In genomic region chr2:120398051-120398960, GRCh38 we compare ENCODE assay signal across 13 cellular contexts. TPM values are rescaled to one million over a fixed set of nuclear protein-coding genes. Genes with fewer than 3 reads are reported as not detected.
A peak's percentile ranks its signal among the peaks of the same experiment; 100 is the strongest.
DNase-seq lines count a peak whose midpoint lies in the region; ATAC-seq and TF ChIP-seq lines count a peak whose summit lies in the region.
"Had no signal": no experiment of that assay in that cellular context is flagged by ENCODE, and none has a peak within 500 bp of the region (broad histone marks: within the 10 kb centered on the region; RNA-seq: fewer than 3 reads in every experiment).

No MANE protein-coding gene starts in this region.

- peaks cover 10% of the 10 kb centered on the region for H3K9me3 Mint-ChIP-seq in Caco-2 (ENCODE audit: unreplicated experiment)
- H3K9me3 Mint-ChIP-seq: stimulated activated naive B cell treated with anti-CD40 and anti-IgM and Interleukin-4, amounts not matched to agents 10 μg/mL and 1 μg/mL and 100 μg/mL, for 72 hours had no signal

- TF ChIP-seq RAD21 in IMR-90 (IDR thresholded peaks at IDR 0.05; ENCODE audit: low read length), result no peak

- 0 out of 2 replicates have a peak, but pooled peaks cover under 1% of the 10 kb centered on the region for H3K9me1 ChIP-seq in IMR-90 (ENCODE audit: insufficient read depth, low read length)

- H2AK5ac ChIP-seq in IMR-90 (ENCODE audit: low read depth, low read length), result no peak overlapping the region

- H2BK15ac ChIP-seq in IMR-90 (ENCODE audit: low read depth, low read length), result no peak overlapping the region

- WGBS in IMR-90 (ENCODE audit: extremely low coverage in 2 of 2, insufficient read length in 1 of 2), 2 experiments, result 62% methylated on average over 6 of the region's 16 CpGs; no CpG with 5 or more reads in 1 of the 2 experiments

- no peak overlapping the region for H2BK5ac ChIP-seq in IMR-90 (ENCODE audit: low read depth, low read length, poor library complexity, severe bottlenecking)

- H3K4me3 ChIP-seq in Caco-2 (ENCODE audit: low read depth, low read length) (no peak overlapping the region), IMR-90 (ENCODE audit: insufficient read depth, low read depth, low read length) (no peak overlapping the region), epithelial cell of esophagus (ENCODE audit: low read length) (no peak overlapping the region)
- H3K4me3 ChIP-seq: colonic mucosa, gastrocnemius medialis had no signal

- dilution Hi-C loops in IMR-90 (cut with HindIII; ENCODE audit: low sequenced_read_pairs, unreplicated experiment), result no loop called here

- no peaks in the 10 kb centered on the region for H3K36me3 ChIP-seq in Caco-2 (ENCODE audit: control insufficient read depth, insufficient read depth, low read length)
- H3K36me3 ChIP-seq in IMR-90 (ENCODE audit: control insufficient read depth, insufficient read depth, low read length), result no peaks in the 10 kb centered on the region
- H3K36me3 ChIP-seq: colonic mucosa, gastrocnemius medialis had no signal

- peaks cover 79% of the 10 kb centered on the region for H3K4me1 ChIP-seq in Caco-2
- H3K4me1 ChIP-seq in IMR-90 (ENCODE audit: control insufficient read depth, insufficient read depth, low read length), result peaks cover 7% of the 10 kb centered on the region; the same call in 1 of the 2 replicates
- H3K4me1 ChIP-seq: colonic mucosa, gastrocnemius medialis had no signal

- H3K14ac ChIP-seq in IMR-90 (replicated peaks; ENCODE audit: low read depth, low read length), result no peak overlapping the region

- peaks cover 13% of the 10 kb centered on the region for H3K36me3 Mint-ChIP-seq in Caco-2 (ENCODE audit: insufficient read depth, unreplicated experiment)
- H3K36me3 Mint-ChIP-seq: stimulated activated naive B cell treated with anti-CD40 and anti-IgM and Interleukin-4, amounts not matched to agents 10 μg/mL and 1 μg/mL and 100 μg/mL, for 72 hours had no signal

- no peak overlapping the region for H4K91ac ChIP-seq in IMR-90 (ENCODE audit: insufficient read depth, low read depth, low read length)

- no peaks in the 10 kb centered on the region for H3K79me1 ChIP-seq in IMR-90 (ENCODE audit: low read depth in 1 of 2, low read length in 2 of 2)

- no peak overlapping the region for H2BK120ac ChIP-seq in IMR-90 (ENCODE audit: low read depth, low read length)

- H3K27me3 ChIP-seq in Caco-2 (replicated peaks; ENCODE audit: control insufficient read depth, insufficient read depth, low read length) (no peaks in the 10 kb centered on the region), IMR-90 (ENCODE audit: control insufficient read depth, insufficient read depth, low read length) (peaks cover 52% of the 10 kb centered on the region)
- H3K27me3 ChIP-seq: colonic mucosa, gastrocnemius medialis had no signal

- no peak overlapping the region for H3K56ac ChIP-seq in IMR-90 (ENCODE audit: extremely low read depth, insufficient read depth, low read length)

- DNase-seq in Caco-2 (peak; percentile 77 to 85), IMR-90 (peak; percentile 58), epithelial cell of esophagus (ENCODE audit: low read depth) (peak; percentile 37), renal cortical epithelial cell (ENCODE audit: low read depth) (peak; percentile 64), occipital lobe (lab: John Stamatoyannopoulos, UW) (no peak), RKO (ENCODE audit: low spot score) (no peak)
- DNase-seq: colonic mucosa; gastrocnemius medialis; NCI-H226; stimulated activated naive B cell treated with anti-CD40 and anti-IgM and Interleukin-4, amounts not matched to agents 10 μg/mL and 1 μg/mL and 100 μg/mL, for 72 hours had no signal

- H3K27ac Mint-ChIP-seq in Caco-2 (ENCODE audit: unreplicated experiment), result peak overlapping the region; percentile 96
- H3K27ac Mint-ChIP-seq: stimulated activated naive B cell treated with anti-CD40 and anti-IgM and Interleukin-4, amounts not matched to agents 10 μg/mL and 1 μg/mL and 100 μg/mL, for 72 hours had no signal

- ATAC-seq in IMR-90 (ENCODE audit: low read depth) (peak; percentile 77), HG03439 (IDR thresholded peaks at IDR 0.05; ENCODE audit: unreplicated experiment) (no peak)
- ATAC-seq: gastrocnemius medialis; Right ventricle myocardium inferior; stimulated activated naive B cell treated with anti-CD40 and anti-IgM and Interleukin-4, amounts not matched to agents 10 μg/mL and 1 μg/mL and 100 μg/mL, for 72 hours had no signal

- H3K4me3 Mint-ChIP-seq in Caco-2 (ENCODE audit: unreplicated experiment), result peak overlapping the region; percentile 7

- H4K5ac ChIP-seq in IMR-90 (ENCODE audit: low read depth, low read length), result no peak overlapping the region

- H3K4ac ChIP-seq in IMR-90 (ENCODE audit: low read depth, low read length), result no peak overlapping the region

- H2AFZ ChIP-seq in IMR-90 (replicated peaks; ENCODE audit: low read length, poor library complexity), result no peak overlapping the region

- no peak overlapping the region for H2AK9ac ChIP-seq in IMR-90 (replicated peaks; ENCODE audit: low read depth, low read length, poor library complexity)

- no peak for TF ChIP-seq CTCF in Caco-2 (IDR thresholded peaks at IDR 0.05; ENCODE audit: insufficient read depth in 1 of 2, low read depth in 1 of 2, low read length in 1 of 2, severe bottlenecking in 1 of 2, unreplicated experiment in 1 of 2)
- no peak for TF ChIP-seq CTCF in IMR-90 (conservative IDR thresholded peaks at IDR 0.05; ENCODE audit: low read depth, low read length)
- TF ChIP-seq CTCF in epithelial cell of esophagus (IDR thresholded peaks at IDR 0.05; ENCODE audit: insufficient read depth, low read depth, low read length, missing control alignments), result no peak

- no peak overlapping the region for H3K4me2 ChIP-seq in IMR-90 (ENCODE audit: low read depth, low read length)

- 0 out of 2 replicates have a peak, but pooled peaks cover 3% of the 10 kb centered on the region for H4K20me1 ChIP-seq in IMR-90 (ENCODE audit: insufficient read depth, low read length)

- H3K9me3 ChIP-seq in Caco-2 (no peaks in the 10 kb centered on the region), IMR-90 (ENCODE audit: control insufficient read depth, insufficient read depth, low read length) (peaks cover 1% of the 10 kb centered on the region; the same call in 1 of the 2 replicates)
- H3K9me3 ChIP-seq: colonic mucosa, gastrocnemius medialis had no signal

- no peak overlapping the region for H2BK20ac ChIP-seq in IMR-90 (ENCODE audit: low read depth, low read length)

- H3K9ac ChIP-seq in IMR-90 (ENCODE audit: low read depth, low read length), result no peak overlapping the region

- CTCF ChIA-PET in Caco-2 (lab: Charles Lee), result interaction anchor here (1.4 to 1.9 kb wide), 2 partner anchors 55 to 67 kb away, joined by 4 to 6 read pairs; no protein-coding TSS in a partner anchor
- CTCF ChIA-PET in IMR-90 (lab: Yijun Ruan, JAX), result no interaction called here

- BruUV-seq in Caco-2 (replicated peaks; lab: Mats Ljungman, UMichigan) (TSS peak; percentile 87), IMR-90 (replicated peaks; lab: Mats Ljungman, UMichigan) (no TSS peak)

- no peak overlapping the region for H4K8ac ChIP-seq in IMR-90 (ENCODE audit: low read depth in 2 of 2, low read length in 2 of 2)

- in situ Hi-C loops in IMR-90 (cut with MboI; ENCODE audit: low sequenced_read_pairs), result no loop called here

- POLR2A ChIA-PET in Caco-2 (lab: Charles Lee), result interaction anchor here (1.4 kb wide), 1 partner anchor 39 kb away, joined by 3 read pairs; no protein-coding TSS in a partner anchor
- POLR2A ChIA-PET in IMR-90 (lab: Charles Lee; ENCODE audit: unreplicated experiment), result no interaction called here

- no peak for TF ChIP-seq POLR2A in IMR-90 (IDR thresholded peaks at IDR 0.05; ENCODE audit: low read depth, low read length)

- H3K23ac ChIP-seq in IMR-90 (ENCODE audit: low read depth, low read length), result no peak overlapping the region

- H3K18ac ChIP-seq in IMR-90 (ENCODE audit: low read depth, low read length), result no peak overlapping the region

- peaks cover 49% of the 10 kb centered on the region for H3K4me1 Mint-ChIP-seq in Caco-2 (ENCODE audit: low read depth, unreplicated experiment)
- H3K4me1 Mint-ChIP-seq: stimulated activated naive B cell treated with anti-CD40 and anti-IgM and Interleukin-4, amounts not matched to agents 10 μg/mL and 1 μg/mL and 100 μg/mL, for 72 hours had no signal

- intact Hi-C loops in Caco-2 (cut with micrococcal nuclease; ENCODE audit: unreplicated experiment), result no loop called here
- intact Hi-C loops in IMR-90 (cut with micrococcal nuclease), result no loop called here

- H3K27ac ChIP-seq in IMR-90 (ENCODE audit: insufficient read depth, low read length), result no peak overlapping the region
- H3K27ac ChIP-seq: colonic mucosa, gastrocnemius medialis, VCaP had no signal

- no peaks in the 10 kb centered on the region for H3K27me3 Mint-ChIP-seq in Caco-2 (ENCODE audit: insufficient read depth, unreplicated experiment)

TF ChIP-seq in IMR-90, 13 proteins besides CTCF, POLR2A, EP300 and RAD21 (continues in another document):
- TF ChIP-seq USF2 (IDR thresholded peaks at IDR 0.05; ENCODE audit: low read depth, low read length), result no peak
- no peak for TF ChIP-seq CEBPB (IDR thresholded peaks at IDR 0.05; ENCODE audit: low read depth, low read length)
- TF ChIP-seq MXI1 (IDR thresholded peaks at IDR 0.05; ENCODE audit: borderline replicate concordance, low read depth, low read length), result no peak
- TF ChIP-seq BHLHE40 (IDR thresholded peaks at IDR 0.05; ENCODE audit: low read depth, low read length), result no peak
- no peak for TF ChIP-seq NFE2L2 (IDR thresholded peaks at IDR 0.05; ENCODE audit: low read depth, low read length)
- no peak for TF ChIP-seq RFX5 (IDR thresholded peaks at IDR 0.05; ENCODE audit: low read depth, low read length)
- no peak for TF ChIP-seq RCOR1 (IDR thresholded peaks at IDR 0.05; ENCODE audit: insufficient replicate concordance, low read length)
- no peak for TF ChIP-seq CHD1 (IDR thresholded peaks at IDR 0.05; ENCODE audit: low read depth, low read length)
- no peak for TF ChIP-seq FOS (IDR thresholded peaks at IDR 0.05; ENCODE audit: low read depth, low read length)
- TF ChIP-seq SMC3 (IDR thresholded peaks at IDR 0.05; ENCODE audit: low read depth, low read length), result no peak
- TF ChIP-seq MAZ (IDR thresholded peaks at IDR 0.05; ENCODE audit: borderline replicate concordance, low read depth, low read length), result no peak
- TF ChIP-seq MAFK (IDR thresholded peaks at IDR 0.05; ENCODE audit: low read depth, low read length), result no peak

RNA-seq across cellular contexts. Expression of gene INHBB, which starts 52.4 kb away (rescaled TPM):
- total RNA-seq in Caco-2 (2022) (28.6 and 28.9 TPM in 2 replicates), IMR-90 (2012; rRNA removed) (0.18 and 0.28 TPM in 2 replicates), renal cortical epithelial cell (0.52 and 3.0 TPM in 2 replicates), occipital lobe (5.0 TPM)
- 0.92 and 1.0 TPM in 2 replicates for polyA plus RNA-seq in IMR-90 (2012; rRNA removed)
- 0.61 and 2.2 TPM in 2 replicates for polyA plus RNA-seq in IMR-90 (2012; cell fraction: cytosol; rRNA removed)
- 1.1 and 1.2 TPM in 2 replicates for polyA plus RNA-seq in IMR-90 (2012; cell fraction: nucleus; rRNA removed; ENCODE audit: low replicate concordance)

Comparison
In these comparisons a context has a peak if more than half of its experiments do, and no peak if none do; other contexts are left out.
1. DNase-seq: peak in Caco-2 (2 of 2), IMR-90 (single experiment), epithelial cell of esophagus (single experiment) and renal cortical epithelial cell (single experiment); none in occipital lobe (single experiment) and RKO (single experiment).